Comparison of ENCODE assay signal across 1 cellular context in genomic region chr22:32203181-32204105, GRCh38.
TF ChIP-seq lines count a peak whose summit lies in the region.

No MANE protein-coding gene starts in this region.

TF ChIP-seq in GM23338, 12 proteins besides CTCF, POLR2A, EP300 and RAD21 (continued from another document):
- TF ChIP-seq REST (IDR thresholded peaks at IDR 0.05; ENCODE audit: unreplicated experiment) = no peak
